In genomic region chr7:131359136-131359776, GRCh38 we compare ENCODE assay signal across 21 cellular contexts. TPM values are rescaled to one million over a fixed set of nuclear protein-coding genes. Genes with fewer than 3 reads are reported as not detected.
A peak's percentile ranks its signal among the peaks of the same experiment; 100 is the strongest.
DNase-seq lines count a peak whose midpoint lies in the region; ATAC-seq, FAIRE-seq and TF ChIP-seq lines count a peak whose summit lies in the region.
"Had no signal": no experiment of that assay in that cellular context is flagged by ENCODE, and none has a peak within 500 bp of the region (broad histone marks: within the 10 kb centered on the region; RNA-seq: fewer than 3 reads in every experiment).

No MANE protein-coding gene starts in this region.

- H3K36me3 ChIP-seq in thyroid gland (no peaks in the 10 kb centered on the region), upper lobe of left lung (no peaks in the 10 kb centered on the region)
- H3K36me3 ChIP-seq: ascending aorta, gastrocnemius medialis, left ventricle myocardium inferior, SJCRH30 had no signal

- TF ChIP-seq EP300 in upper lobe of left lung (IDR thresholded peaks at IDR 0.05): no peak

- WGBS in thyroid gland, 2 donors: 88 to 91% methylated on average over 3 of the region's 3 CpGs
- WGBS in upper lobe of left lung, 2 donors: 89 to 95% methylated on average over 3 of the region's 3 CpGs

- H3K27me3 ChIP-seq in thyroid gland (no peaks in the 10 kb centered on the region), upper lobe of left lung (no peaks in the 10 kb centered on the region)
- H3K27me3 ChIP-seq: ascending aorta; BLaER1 treated with 17β-estradiol and CSF1 and Interleukin-3, amounts not matched to agents 10 nM and 100 nM; gastrocnemius medialis; SJCRH30 had no signal

- DNase-seq in GM12891 (ENCODE audit: insufficient read length, low spot score): no peak
- DNase-seq in T-helper 17 cell: no peak
- DNase-seq in fibroblast of peridontal ligament (ENCODE audit: extremely low read depth): peak; percentile 37
- no peak for DNase-seq in progenitor cell of endocrine pancreas (ENCODE audit: low spot score, unreplicated experiment)
- no peak for DNase-seq in thyroid gland
- no peak for DNase-seq in upper lobe of left lung
- no peak for DNase-seq in GDM1 (lab: John Stamatoyannopoulos, UW)
- DNase-seq in T-helper 2 cell treated with Interferon-gamma antibody and Interleukin-4, amounts not matched to agents 5 μg/mL and 100 μg/mL, for 36 hours (ENCODE audit: low spot score): no peak
- DNase-seq: activated CD4-positive, CD25-positive, alpha-beta regulatory T cell treated with anti-CD3 and anti-CD28 coated beads, Interleukin-2, amount 50 U/mL, for 72 hours; activated effector memory CD4-positive, alpha-beta T cell treated with anti-CD3 and anti-CD28 coated beads, Interleukin-2, amount 50 U/mL, for 16 hours; DMS79; gastrocnemius medialis; left ventricle myocardium inferior; NCI-H2081; NCI-H69; PC-3; psoas muscle; SJCRH30; trophoblast cell had no signal

- H3K4me1 Mint-ChIP-seq in T-helper 17 cell: peaks cover 59% of the 10 kb centered on the region
- peaks cover 28% of the 10 kb centered on the region for H3K4me1 Mint-ChIP-seq in progenitor cell of endocrine pancreas (ENCODE audit: low read depth)
- peaks cover 42% of the 10 kb centered on the region for H3K4me1 Mint-ChIP-seq in T-helper 2 cell treated with Interferon-gamma antibody and Interleukin-4, amounts not matched to agents 5 μg/mL and 100 μg/mL, for 36 hours (ENCODE audit: low read depth)

- H3K27ac Mint-ChIP-seq in T-helper 17 cell (peak overlapping the region; percentile 59), progenitor cell of endocrine pancreas (peak overlapping the region; percentile 1)
- no peak overlapping the region for H3K27ac Mint-ChIP-seq in T-helper 2 cell treated with Interferon-gamma antibody and Interleukin-4, amounts not matched to agents 5 μg/mL and 100 μg/mL, for 36 hours

- H3K4me3 ChIP-seq in thyroid gland (replicated peaks in 1 of 3) (no peak overlapping the region), upper lobe of left lung (no peak overlapping the region)
- H3K4me3 ChIP-seq: ascending aorta; BLaER1 treated with 17β-estradiol and CSF1 and Interleukin-3, amounts not matched to agents 10 nM and 100 nM; gastrocnemius medialis; left ventricle myocardium inferior; psoas muscle; SJCRH30 had no signal

- H3K27me3 Mint-ChIP-seq in T-helper 17 cell (no peaks in the 10 kb centered on the region), progenitor cell of endocrine pancreas (no peaks in the 10 kb centered on the region)
- no peaks in the 10 kb centered on the region for H3K27me3 Mint-ChIP-seq in T-helper 2 cell treated with Interferon-gamma antibody and Interleukin-4, amounts not matched to agents 5 μg/mL and 100 μg/mL, for 36 hours (ENCODE audit: low read depth)

- H3K36me3 Mint-ChIP-seq in T-helper 17 cell (ENCODE audit: low read depth): no peaks in the 10 kb centered on the region
- H3K36me3 Mint-ChIP-seq in progenitor cell of endocrine pancreas (ENCODE audit: insufficient read depth): no peaks in the 10 kb centered on the region
- peaks cover 2% of the 10 kb centered on the region for H3K36me3 Mint-ChIP-seq in T-helper 2 cell treated with Interferon-gamma antibody and Interleukin-4, amounts not matched to agents 5 μg/mL and 100 μg/mL, for 36 hours (ENCODE audit: low read depth)

- peak overlapping the region; percentile 71 for H3K4me3 Mint-ChIP-seq in T-helper 17 cell
- no peak overlapping the region for H3K4me3 Mint-ChIP-seq in progenitor cell of endocrine pancreas (ENCODE audit: low read depth)
- H3K4me3 Mint-ChIP-seq in T-helper 2 cell treated with Interferon-gamma antibody and Interleukin-4, amounts not matched to agents 5 μg/mL and 100 μg/mL, for 36 hours: no peak overlapping the region

- intact Hi-C loops in thyroid gland (cut with DNase I): no loop called here

- no peak overlapping the region for H3K27ac ChIP-seq in thyroid gland
- H3K27ac ChIP-seq in upper lobe of left lung: peak overlapping the region in 1 of 4 donors; percentile 2
- H3K27ac ChIP-seq: ascending aorta; BLaER1 treated with 17β-estradiol and CSF1 and Interleukin-3, amounts not matched to agents 10 nM and 100 nM; left ventricle myocardium inferior; psoas muscle; SJCRH30 had no signal

- FAIRE-seq in GM12891 (lab: Jason Lieb, UNC): peak; percentile 41

- TF ChIP-seq CTCF in progenitor cell of endocrine pancreas (IDR thresholded peaks at IDR 0.05; ENCODE audit: unreplicated experiment): no peak
- no peak for TF ChIP-seq CTCF in thyroid gland (IDR thresholded peaks at IDR 0.05)
- TF ChIP-seq CTCF in upper lobe of left lung (IDR thresholded peaks at IDR 0.05): no peak

- ATAC-seq in T-helper 17 cell: no peak
- ATAC-seq in upper lobe of left lung (ENCODE audit: low FRiP score in 2 of 2): no peak
- ATAC-seq: gastrocnemius medialis, PC-3, psoas muscle had no signal

- peaks cover 4% of the 10 kb centered on the region for H3K9me3 Mint-ChIP-seq in progenitor cell of endocrine pancreas (ENCODE audit: low read depth)
- H3K9me3 Mint-ChIP-seq in T-helper 2 cell treated with Interferon-gamma antibody and Interleukin-4, amounts not matched to agents 5 μg/mL and 100 μg/mL, for 36 hours: no peaks in the 10 kb centered on the region

- H3K4me1 ChIP-seq in thyroid gland (peaks cover 46 to 49% of the 10 kb centered on the region in 2 donors), upper lobe of left lung (peaks cover 18 to 80% (median 51%) of the 10 kb centered on the region in 4 donors)

- TF ChIP-seq POLR2A in GM12891 (IDR thresholded peaks at IDR 0.05; ENCODE audit: low read depth, low read length) (no peak), thyroid gland (IDR thresholded peaks at IDR 0.05) (no peak), upper lobe of left lung (IDR thresholded peaks at IDR 0.05) (no peak)

- no peaks in the 10 kb centered on the region for H3K9me3 ChIP-seq in T-helper 17 cell (ENCODE audit: control insufficient read depth, low read length, poor library complexity, severe bottlenecking)
- no peaks in the 10 kb centered on the region for H3K9me3 ChIP-seq in thyroid gland
- no peaks in the 10 kb centered on the region for H3K9me3 ChIP-seq in upper lobe of left lung
- H3K9me3 ChIP-seq: ascending aorta, gastrocnemius medialis, left ventricle myocardium inferior, psoas muscle, SJCRH30 had no signal

TF ChIP-seq in GM12891, 5 proteins besides CTCF, POLR2A, EP300 and RAD21:
- no peak for TF ChIP-seq SPI1 (IDR thresholded peaks at IDR 0.05; ENCODE audit: low read depth, low read length)
- no peak for TF ChIP-seq TAF1 (IDR thresholded peaks at IDR 0.05; ENCODE audit: low read depth, low read length)
- no peak for TF ChIP-seq PAX5 (IDR thresholded peaks at IDR 0.05; ENCODE audit: insufficient read depth, low read length, severe bottlenecking)
- no peak for TF ChIP-seq POU2F2 (IDR thresholded peaks at IDR 0.05; ENCODE audit: low read depth, low read length)
- TF ChIP-seq POLR2AphosphoS5 (IDR thresholded peaks at IDR 0.05; ENCODE audit: low read depth, low read length): no peak

RNA-seq across cellular contexts. Expression of gene MKLN1, which starts 31.6 kb away (rescaled TPM):
- polyA plus RNA-seq in GM12891 (2012; ENCODE audit: low read depth, missing spikeins): 19.4 TPM
- 10 to 100 TPM; 46.5 to 51.1 TPM for total RNA-seq in T-helper 17 cell
- 55.9 and 56.8 TPM in 2 replicates for total RNA-seq in progenitor cell of endocrine pancreas
- 100 to 1,000 TPM in 2 of 4 donors, 10 to 100 TPM in 2; 93.1 to 175 (median 102) TPM for total RNA-seq in thyroid gland
- 100 to 1,000 TPM in 1 of 6 donors, 10 to 100 TPM in 5; 36.7 to 105 (median 44.5) TPM for total RNA-seq in upper lobe of left lung
